In the genomic region with DNA sequence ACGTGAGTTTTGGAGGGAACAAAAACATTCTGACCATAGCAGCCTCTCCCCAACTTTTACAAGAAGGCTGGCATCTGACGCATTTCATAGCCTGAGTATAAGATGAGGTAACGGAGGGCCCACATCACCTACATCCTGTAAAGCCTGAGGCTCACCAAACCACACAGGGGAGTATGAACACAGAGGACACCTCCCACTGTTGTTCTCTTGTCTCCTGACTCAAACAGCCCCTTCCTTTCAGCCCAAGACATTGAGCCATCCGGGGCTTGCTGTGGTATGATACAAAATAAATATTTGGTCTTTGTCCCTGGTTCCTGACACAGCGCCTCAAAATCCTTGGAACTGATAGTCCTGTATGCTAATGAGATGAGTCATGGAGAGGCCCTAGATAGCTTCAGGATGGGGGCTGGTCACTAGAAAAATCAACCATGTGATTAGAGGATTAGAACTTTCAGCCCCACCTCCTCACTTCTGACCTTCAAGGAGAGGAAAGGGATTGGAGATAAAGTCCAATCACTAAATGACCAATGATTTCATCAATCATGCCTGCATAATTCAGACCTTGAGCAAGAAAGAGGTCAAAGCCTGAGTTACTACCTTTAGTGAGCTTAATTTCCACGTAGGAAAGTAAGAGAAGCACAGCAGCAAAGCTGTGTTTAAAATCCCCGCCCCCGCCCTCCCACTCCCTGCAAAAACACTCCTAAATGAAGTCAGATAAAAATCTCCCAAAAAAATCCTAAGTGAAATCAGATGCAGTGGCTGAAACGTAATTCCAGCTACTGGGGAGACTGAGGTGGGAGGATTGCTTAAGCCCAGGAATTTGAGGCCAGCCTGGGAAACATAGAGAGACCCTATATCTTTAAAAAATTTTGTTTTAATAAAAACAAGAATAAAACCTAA, we compare ENCODE assay signal across 9 cellular contexts.
DNase-seq lines count a peak whose midpoint lies in the region; ATAC-seq, FAIRE-seq and TF ChIP-seq lines count a peak whose summit lies in the region.
"Had no signal": no experiment of that assay in that cellular context is flagged by ENCODE, and none has a peak within 500 bp of the region (broad histone marks: within the 10 kb centered on the region; RNA-seq: fewer than 3 reads in every experiment).

No MANE protein-coding gene starts in this region.

- H3K27ac ChIP-seq in GM23248 (peak overlapping the region; percentile 90), gastrocnemius medialis (no peak overlapping the region)
- no peak overlapping the region for H3K27ac ChIP-seq in effector memory CD4-positive, alpha-beta T cell (ENCODE audit: insufficient read depth, low read length, poor library complexity, severe bottlenecking)

- ATAC-seq in T-helper 17 cell (peak; percentile 86), gastrocnemius medialis (no peak)

- H3K9ac ChIP-seq in GM23248 = peak overlapping the region; percentile 52

- no peaks in the 10 kb centered on the region for H3K79me2 ChIP-seq in GM23248 (ENCODE audit: insufficient read depth)

- H3K27me3 ChIP-seq in GM23248 (replicated peaks; ENCODE audit: insufficient read depth) (no peaks in the 10 kb centered on the region), gastrocnemius medialis (no peaks in the 10 kb centered on the region)
- no peaks in the 10 kb centered on the region for H3K27me3 ChIP-seq in effector memory CD4-positive, alpha-beta T cell (replicated peaks; ENCODE audit: control insufficient read depth, insufficient read depth, low read length, poor library complexity, severe bottlenecking)

- peaks cover 31% of the 10 kb centered on the region for H3K4me1 ChIP-seq in GM23248 (ENCODE audit: insufficient read depth)
- H3K4me1 ChIP-seq in effector memory CD4-positive, alpha-beta T cell (ENCODE audit: control insufficient read depth, insufficient read depth, low read length, poor library complexity, severe bottlenecking) = no peaks in the 10 kb centered on the region
- H3K4me1 ChIP-seq in gastrocnemius medialis = no peaks in the 10 kb centered on the region

- H3K4me1 Mint-ChIP-seq in T-helper 17 cell = peaks cover 7% of the 10 kb centered on the region

- no peaks in the 10 kb centered on the region for H3K9me2 ChIP-seq in GM23248 (ENCODE audit: insufficient read depth)

- TF ChIP-seq POLR2A in gastrocnemius medialis (IDR thresholded peaks at IDR 0.05) (no peak), GM12891 (IDR thresholded peaks at IDR 0.05; ENCODE audit: low read depth, low read length) (no peak)

- TF ChIP-seq CTCF in gastrocnemius medialis (IDR thresholded peaks at IDR 0.05 in 4 of 5, conservative IDR thresholded peaks at IDR 0.05 in 1 of 5) = no peak

- peaks cover 4% of the 10 kb centered on the region for H3K27me3 Mint-ChIP-seq in T-helper 17 cell

- H3K9me3 ChIP-seq in GM23248 (ENCODE audit: low read depth) (no peaks in the 10 kb centered on the region), T-helper 17 cell (ENCODE audit: control insufficient read depth, low read length, poor library complexity, severe bottlenecking) (no peaks in the 10 kb centered on the region), gastrocnemius medialis (no peaks in the 10 kb centered on the region)
- H3K9me3 ChIP-seq in effector memory CD4-positive, alpha-beta T cell (ENCODE audit: control insufficient read depth, low read length) = no peaks in the 10 kb centered on the region

- H3K36me3 Mint-ChIP-seq in T-helper 17 cell (ENCODE audit: low read depth) = no peaks in the 10 kb centered on the region

- DNase-seq in GM23248 = peak; percentile 77
- no peak for DNase-seq in T-helper 17 cell
- DNase-seq in effector memory CD4-positive, alpha-beta T cell = peak in 2 of 3 donors; percentile 6 to 7
- peak; percentile 64 for DNase-seq in skeletal muscle cell (ENCODE audit: low read depth)
- no peak for DNase-seq in gastrocnemius medialis
- DNase-seq in GM12891 (ENCODE audit: insufficient read length, low spot score) = no peak
- DNase-seq in NCI-H1930 (lab: John Stamatoyannopoulos, UW) = no peak
- no peak for DNase-seq in DMS153 treated with DMSO at 0.1 percent for 48 hours (lab: John Stamatoyannopoulos, UW; ENCODE audit: unreplicated experiment)

- intact Hi-C loops in gastrocnemius medialis (cut with DNase I; ENCODE audit: low total_unique reads) = no loop called here

- H3K27ac Mint-ChIP-seq in T-helper 17 cell = peak overlapping the region; percentile 70

- peak overlapping the region; percentile 47 for H3K4me2 ChIP-seq in GM23248 (ENCODE audit: unreplicated experiment)

- H3K36me3 ChIP-seq in GM23248 (ENCODE audit: low read depth) (no peaks in the 10 kb centered on the region), gastrocnemius medialis (no peaks in the 10 kb centered on the region)
- H3K36me3 ChIP-seq in effector memory CD4-positive, alpha-beta T cell (ENCODE audit: control insufficient read depth, insufficient read depth, low read length) = no peaks in the 10 kb centered on the region

- H3K4me3 Mint-ChIP-seq in T-helper 17 cell = no peak overlapping the region

- in situ Hi-C loops in GM23248 (cut with MboI) (loop anchor here (25.0 kb wide), 1 partner anchor 619 kb away; no protein-coding TSS in a partner anchor), gastrocnemius medialis (cut with MboI; ENCODE audit: low sequenced_read_pairs in 4 of 4) (no loop called here)

- FAIRE-seq in GM12891 (lab: Jason Lieb, UNC) = no peak

- no peaks in the 10 kb centered on the region for H4K20me1 ChIP-seq in GM23248 (ENCODE audit: insufficient read depth)

- peak overlapping the region; percentile 62 for H2AFZ ChIP-seq in GM23248

- WGBS in GM23248 (ENCODE audit: low coverage in 1 of 2, low lambda C conversion rate in 2 of 2, missing lambda C conversion rate in 2 of 2), 2 experiments = 38 to 41% methylated on average over 8 to 9 of the region's 9 CpGs

- peaks cover 31% of the 10 kb centered on the region for H3F3A ChIP-seq in GM23248 (ENCODE audit: insufficient read depth)

- H3K4me3 ChIP-seq in GM23248 (no peak overlapping the region), skeletal muscle cell (ENCODE audit: low read depth, low read length) (no peak overlapping the region), gastrocnemius medialis (no peak overlapping the region)
- H3K4me3 ChIP-seq in effector memory CD4-positive, alpha-beta T cell (ENCODE audit: insufficient read depth, low read depth, low read length, poor library complexity, severe bottlenecking) = no peak overlapping the region
- H3K4me3 ChIP-seq: lung had no signal

TF ChIP-seq in GM12891, 5 proteins besides CTCF, POLR2A, EP300 and RAD21:
- TF ChIP-seq POU2F2 (IDR thresholded peaks at IDR 0.05; ENCODE audit: low read depth, low read length) (no peak), POLR2AphosphoS5 (IDR thresholded peaks at IDR 0.05; ENCODE audit: low read depth, low read length) (no peak), SPI1 (IDR thresholded peaks at IDR 0.05; ENCODE audit: low read depth, low read length) (no peak), TAF1 (IDR thresholded peaks at IDR 0.05; ENCODE audit: low read depth, low read length) (no peak)

Comparison
In these comparisons a context has a peak if more than half of its experiments do, and no peak if none do; other contexts are left out.
1. DNase-seq: peak in GM23248 (single experiment), effector memory CD4-positive, alpha-beta T cell (2 of 3) and skeletal muscle cell (single experiment); none in T-helper 17 cell (0 of 3), gastrocnemius medialis (0 of 2), GM12891 (single experiment), NCI-H1930 (0 of 2) and DMS153 treated with DMSO at 0.1 percent for 48 hours (single experiment).